13 cellular contexts compared by ENCODE assay signal in genomic region chr7:6442114-6442513, GRCh38. TPM values are rescaled to one million over a fixed set of nuclear protein-coding genes. Genes with fewer than 3 reads are reported as not detected.
DNase-seq lines count a peak whose midpoint lies in the region; ATAC-seq lines count a peak whose summit lies in the region.
"Had no signal": no experiment of that assay in that cellular context is flagged by ENCODE, and none has a peak within 500 bp of the region (broad histone marks: within the 10 kb centered on the region; RNA-seq: fewer than 3 reads in every experiment).

No MANE protein-coding gene starts in this region.

- peaks cover 55% of the 10 kb centered on the region for H3K4me1 Mint-ChIP-seq in activated CD8-positive, alpha-beta memory T cell treated with anti-CD3 and anti-CD28 coated beads, Interleukin-2, amount 10 ng/mL, durations not matched to agents 7 days and 5 days

- peaks cover 41% of the 10 kb centered on the region for H3K36me3 Mint-ChIP-seq in activated CD8-positive, alpha-beta memory T cell treated with anti-CD3 and anti-CD28 coated beads, Interleukin-2, amount 10 ng/mL, durations not matched to agents 7 days and 5 days

- CTCF ChIA-PET in activated CD8-positive, alpha-beta memory T cell treated with anti-CD3 and anti-CD28 coated beads, Interleukin-2, amount 10 ng/mL, durations not matched to agents 7 days and 5 days (lab: Charles Lee) = no interaction called here

- H3K9me3 Mint-ChIP-seq in activated CD8-positive, alpha-beta memory T cell treated with anti-CD3 and anti-CD28 coated beads, Interleukin-2, amount 10 ng/mL, durations not matched to agents 7 days and 5 days (ENCODE audit: low read depth) = no peaks in the 10 kb centered on the region
- H3K9me3 Mint-ChIP-seq: natural killer cell treated with Interleukin-12 subunit alpha and Interleukin-12 subunit beta and Interleukin-15 and Interleukin-18, amount 100 ng/mL, for 72 hours had no signal

- H3K27ac Mint-ChIP-seq in activated CD8-positive, alpha-beta memory T cell treated with anti-CD3 and anti-CD28 coated beads, Interleukin-2, amount 10 ng/mL, durations not matched to agents 7 days and 5 days = peak overlapping the region; percentile 20
- H3K27ac Mint-ChIP-seq: natural killer cell treated with Interleukin-12 subunit alpha and Interleukin-12 subunit beta and Interleukin-15 and Interleukin-18, amount 100 ng/mL, for 72 hours had no signal

- ATAC-seq in activated CD8-positive, alpha-beta memory T cell treated with anti-CD3 and anti-CD28 coated beads, Interleukin-2, amount 10 ng/mL, durations not matched to agents 7 days and 5 days = no peak
- ATAC-seq: A549; natural killer cell treated with Interleukin-12 subunit alpha and Interleukin-12 subunit beta and Interleukin-15 and Interleukin-18, amount 100 ng/mL, for 72 hours had no signal

- H3K4me3 Mint-ChIP-seq in activated CD8-positive, alpha-beta memory T cell treated with anti-CD3 and anti-CD28 coated beads, Interleukin-2, amount 10 ng/mL, durations not matched to agents 7 days and 5 days = peak overlapping the region; percentile 25
- H3K4me3 Mint-ChIP-seq: natural killer cell treated with Interleukin-12 subunit alpha and Interleukin-12 subunit beta and Interleukin-15 and Interleukin-18, amount 100 ng/mL, for 72 hours had no signal

- no peaks in the 10 kb centered on the region for H3K27me3 Mint-ChIP-seq in activated CD8-positive, alpha-beta memory T cell treated with anti-CD3 and anti-CD28 coated beads, Interleukin-2, amount 10 ng/mL, durations not matched to agents 7 days and 5 days
- H3K27me3 Mint-ChIP-seq: natural killer cell treated with Interleukin-12 subunit alpha and Interleukin-12 subunit beta and Interleukin-15 and Interleukin-18, amount 100 ng/mL, for 72 hours had no signal

- DNase-seq in activated CD8-positive, alpha-beta memory T cell treated with anti-CD3 and anti-CD28 coated beads, Interleukin-2, amount 10 ng/mL, durations not matched to agents 7 days and 5 days = no peak
- no peak for DNase-seq in activated CD8-positive, alpha-beta memory T cell treated with anti-CD3 and anti-CD28 coated beads, Interleukin-2, amount 50 U/mL, for 48 hours
- DNase-seq in amniotic epithelial cell (ENCODE audit: low read depth) (peak; percentile 98), medulla oblongata (ENCODE audit: extremely low spot score) (peak; percentile 28), substantia nigra (lab: John Stamatoyannopoulos, UW) (peak in 7 of 49 donors; percentile 6 to 45 (median 34)), NCI-H446 (lab: John Stamatoyannopoulos, UW) (no peak), activated gamma-delta T cell (lab: John Stamatoyannopoulos, UW) (no peak)
- DNase-seq in effector CD4-positive, alpha-beta T cell = no peak
- DNase-seq: GOT3, NCI-H1105, upper lobe of left lung had no signal

- H3K27ac ChIP-seq in substantia nigra (ENCODE audit: low read depth, low read length, poor library complexity, severe bottlenecking) = peak overlapping the region; percentile 21

RNA-seq across cellular contexts. Expression of gene DAGLB, which starts 5.6 kb away (rescaled TPM):
- 10 to 100 TPM; 21.6 to 22.2 TPM for total RNA-seq in activated CD8-positive, alpha-beta memory T cell treated with anti-CD3 and anti-CD28 coated beads, Interleukin-2, amount 10 ng/mL, durations not matched to agents 7 days and 5 days

RNA-seq across cellular contexts. Expression of gene KDELR2, which starts 41.8 kb away (rescaled TPM):
- 10 to 100 TPM; 56.2 to 66.0 TPM for total RNA-seq in activated CD8-positive, alpha-beta memory T cell treated with anti-CD3 and anti-CD28 coated beads, Interleukin-2, amount 10 ng/mL, durations not matched to agents 7 days and 5 days

Comparison
In these comparisons a context has a peak if more than half of its experiments do, and no peak if none do; other contexts are left out.
1. DNase-seq: peak in amniotic epithelial cell (single experiment) and medulla oblongata (single experiment); none in activated CD8-positive, alpha-beta memory T cell treated with anti-CD3 and anti-CD28 coated beads, Interleukin-2, amount 10 ng/mL, durations not matched to agents 7 days and 5 days (single experiment), activated CD8-positive, alpha-beta memory T cell treated with anti-CD3 and anti-CD28 coated beads, Interleukin-2, amount 50 U/mL, for 48 hours (single experiment), NCI-H446 (0 of 2), effector CD4-positive, alpha-beta T cell (single experiment) and activated gamma-delta T cell (single experiment).